ENCODE assay signal across 8 cellular contexts in genomic region chr19:1490020-1490310, GRCh38. TPM values are rescaled to one million over a fixed set of nuclear protein-coding genes. Genes with fewer than 3 reads are reported as not detected.
DNase-seq lines count a peak whose midpoint lies in the region; ATAC-seq and TF ChIP-seq lines count a peak whose summit lies in the region.

No MANE protein-coding gene starts in this region.

- H3K4me1 Mint-ChIP-seq in activated naive CD4-positive, alpha-beta T cell treated with anti-CD3 and anti-CD28 coated beads, Interleukin-2, amount 10 ng/mL, durations not matched to agents 7 days and 5 days, result peaks cover 18% of the 10 kb centered on the region

- no peak overlapping the region for H3K27ac Mint-ChIP-seq in activated naive CD4-positive, alpha-beta T cell treated with anti-CD3 and anti-CD28 coated beads, Interleukin-2, amount 10 ng/mL, durations not matched to agents 7 days and 5 days

- H3K9me3 ChIP-seq in lower lobe of right lung (no peaks in the 10 kb centered on the region), tibial nerve (no peaks in the 10 kb centered on the region)

- ATAC-seq in lower lobe of right lung (no peak), GM18868 (IDR thresholded peaks at IDR 0.05; ENCODE audit: unreplicated experiment) (no peak)

- intact Hi-C loops in lower lobe of right lung (cut with DNase I), result no loop called here

- no peaks in the 10 kb centered on the region for H3K36me3 Mint-ChIP-seq in activated naive CD4-positive, alpha-beta T cell treated with anti-CD3 and anti-CD28 coated beads, Interleukin-2, amount 10 ng/mL, durations not matched to agents 7 days and 5 days

- H3K4me3 ChIP-seq in astrocyte of the cerebellum (ENCODE audit: low read depth, low read length), result peak overlapping the region; percentile 49
- peak overlapping the region; percentile 69 for H3K4me3 ChIP-seq in lower lobe of right lung
- H3K4me3 ChIP-seq in tibial nerve, result peak overlapping the region; percentile 41 to 63 (median 51)

- 0 to 1% methylated on average over 11 to 15 of the region's 15 CpGs for WGBS in tibial nerve, 2 donors

- in situ Hi-C loops in astrocyte of the cerebellum (cut with HindIII; ENCODE audit: low sequenced_read_pairs), result no loop called here

- H3K36me3 ChIP-seq in lower lobe of right lung (no peaks in the 10 kb centered on the region), tibial nerve (no peaks in the 10 kb centered on the region)

- H3K27me3 ChIP-seq in lower lobe of right lung (ENCODE audit: low read depth), result peaks cover 12% of the 10 kb centered on the region
- H3K27me3 ChIP-seq in tibial nerve, result peaks cover 0 to 10% of the 10 kb centered on the region in 2 donors

- H3K4me3 Mint-ChIP-seq in activated naive CD4-positive, alpha-beta T cell treated with anti-CD3 and anti-CD28 coated beads, Interleukin-2, amount 10 ng/mL, durations not matched to agents 7 days and 5 days, result peak overlapping the region; percentile 85

- CTCF ChIA-PET in activated naive CD4-positive, alpha-beta T cell treated with anti-CD3 and anti-CD28 coated beads, Interleukin-2, amount 10 ng/mL, durations not matched to agents 7 days and 5 days (lab: Charles Lee), result no interaction called here

- TF ChIP-seq EP300 in tibial nerve (IDR thresholded peaks at IDR 0.05), result no peak

- no peaks in the 10 kb centered on the region for H3K9me3 Mint-ChIP-seq in activated naive CD4-positive, alpha-beta T cell treated with anti-CD3 and anti-CD28 coated beads, Interleukin-2, amount 10 ng/mL, durations not matched to agents 7 days and 5 days

- peaks cover 16% of the 10 kb centered on the region for H3K4me1 ChIP-seq in lower lobe of right lung
- peaks cover 0 to 22% (median 13%) of the 10 kb centered on the region in 4 donors for H3K4me1 ChIP-seq in tibial nerve

- no peak for DNase-seq in activated naive CD4-positive, alpha-beta T cell treated with anti-CD3 and anti-CD28 coated beads, Interleukin-2, amount 10 ng/mL, durations not matched to agents 7 days and 5 days
- DNase-seq in activated naive CD4-positive, alpha-beta T cell treated with anti-CD3 and anti-CD28 coated beads, Interleukin-2, amount 50 U/mL, for 16 hours, result no peak
- no peak for DNase-seq in astrocyte of the cerebellum (ENCODE audit: low read depth)
- DNase-seq in lower lobe of right lung, result no peak
- DNase-seq in tibial nerve (ENCODE audit: low spot score in 2 of 2), result no peak
- no peak for DNase-seq in SKM-1 treated with dmso at 0.1 percent for 144 hours (lab: John Stamatoyannopoulos, UW; ENCODE audit: unreplicated experiment)
- no peak for DNase-seq in HCEC 1CT

- H3K27ac ChIP-seq in lower lobe of right lung (peak overlapping the region; percentile 71), tibial nerve (peak overlapping the region; percentile 65 to 87 (median 74))

- H3K27me3 Mint-ChIP-seq in activated naive CD4-positive, alpha-beta T cell treated with anti-CD3 and anti-CD28 coated beads, Interleukin-2, amount 10 ng/mL, durations not matched to agents 7 days and 5 days, result peaks cover 38% of the 10 kb centered on the region

- TF ChIP-seq POLR2A in tibial nerve (IDR thresholded peaks at IDR 0.05), result no peak

- TF ChIP-seq CTCF in astrocyte of the cerebellum (IDR thresholded peaks at IDR 0.05; ENCODE audit: low read depth, low read length, missing control alignments) (no peak), lower lobe of right lung (IDR thresholded peaks at IDR 0.05) (no peak), tibial nerve (IDR thresholded peaks at IDR 0.05) (no peak)

RNA-seq across cellular contexts. Expression of gene PCSK4, which starts 0.2 kb away (rescaled TPM):
- total RNA-seq in lower lobe of right lung (7.4 TPM), tibial nerve (1 to 10 TPM; 1.3 to 4.9 (median 2.2) TPM)

RNA-seq across cellular contexts. Expression of gene REEP6, which starts 1.0 kb away (rescaled TPM):
- total RNA-seq in lower lobe of right lung (2.5 TPM), tibial nerve (1 to 10 TPM; 1.2 to 4.6 (median 2.9) TPM)

RNA-seq across cellular contexts. Expression of gene C19orf25, which starts 10.9 kb away (rescaled TPM):
- 28.5 TPM for total RNA-seq in lower lobe of right lung
- 10 to 100 TPM; 22.4 to 47.4 (median 33.8) TPM for total RNA-seq in tibial nerve

RNA-seq across cellular contexts. Expression of gene ADAMTSL5, which starts 22.9 kb away (rescaled TPM):
- total RNA-seq in lower lobe of right lung, result 3.3 TPM
- total RNA-seq in tibial nerve, result 10 to 100 TPM; 17.4 to 54.8 (median 42.6) TPM

RNA-seq across cellular contexts. Expression of gene PLK5, which starts 33.9 kb away (rescaled TPM):
- total RNA-seq in lower lobe of right lung (not detected), tibial nerve (1 to 10 TPM in 2 of 4 donors, under 1 TPM in 2; 0.21 to 6.3 (median 1.1) TPM)
